ENCODE assay signal across 27 cellular contexts in the genomic region with DNA sequence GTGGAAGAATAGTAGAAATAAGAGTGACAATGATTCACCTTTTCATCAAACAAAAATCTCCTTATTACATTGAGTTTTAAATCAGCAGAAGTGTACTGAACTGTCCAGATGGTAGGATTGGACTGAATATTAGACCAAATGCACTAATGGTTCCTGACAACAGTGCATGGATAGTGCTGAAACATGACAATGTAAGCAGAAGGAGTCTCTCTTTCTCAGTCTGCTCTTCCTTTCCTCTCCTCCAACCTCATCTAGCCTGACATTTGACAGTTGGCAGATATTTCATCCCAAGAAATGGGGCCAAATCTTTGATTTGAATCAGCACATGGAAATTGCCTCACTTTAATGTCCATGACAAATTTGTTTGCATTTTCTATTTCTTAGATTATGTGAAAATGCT.
"Had no signal": no experiment of that assay in that cellular context is flagged by ENCODE, and none has a peak within 500 bp of the region (broad histone marks: within the 10 kb centered on the region; RNA-seq: fewer than 3 reads in every experiment).

No MANE protein-coding gene starts in this region.

- H3K27me3 ChIP-seq: left lung, neural progenitor cell, ovary, right atrium auricular region, right lobe of liver, stomach, testis, thyroid gland, transverse colon, upper lobe of left lung, vagina had no signal

- H3K4me2 ChIP-seq: neural progenitor cell had no signal

- DNase-seq: hypothalamus; immature natural killer cell; kidney; left colon; left lung; lower lobe of right lung; mammary epithelial cell; mesenchymal stem cell; naive thymus-derived CD8-positive, alpha-beta T cell; ovary; right lobe of liver; stimulated activated CD4-positive, alpha-beta T cell treated with anti-CD3 and anti-CD28 coated beads, Interleukin-12 subunit alpha, Interleukin-12 subunit beta, amount 100 ng/mL, for 4 hours; stimulated activated CD4-positive, alpha-beta T cell treated with anti-CD3 and anti-CD28 coated beads, Interleukin-15, amount 100 ng/mL, for 24 hours; stimulated activated CD4-positive, alpha-beta T cell treated with anti-CD3 and anti-CD28 coated beads, Interleukin-2, amount 100 ng/mL, for 24 hours; stimulated activated CD4-positive, alpha-beta T cell treated with anti-CD3 and anti-CD28 coated beads, Interleukin-4, amount 100 ng/mL, for 1 hour; stimulated activated naive B cell treated with anti-CD40 and anti-IgM and Interleukin-4, amounts not matched to agents 10 μg/mL and 1 μg/mL and 100 μg/mL, for 72 hours; stimulated activated naive CD8-positive, alpha-beta T cell treated with anti-CD3 and anti-CD28 coated beads, Interleukin-15, Interleukin-2, amounts not matched to agents 100 U/mL and 50 U/mL, for 24 hours; stomach; testis; thyroid gland; transverse colon; upper lobe of left lung had no signal

- H3K9me3 ChIP-seq: left lung, lower lobe of right lung, ovary, right atrium auricular region, right lobe of liver, stomach, testis, thyroid gland, transverse colon, upper lobe of left lung, vagina had no signal

- H2AFZ ChIP-seq: neural progenitor cell had no signal

- H3K27ac ChIP-seq: left lung, lower lobe of right lung, neural progenitor cell, ovary, right atrium auricular region, right lobe of liver, skin epidermis, stomach, testis, thyroid gland, transverse colon, upper lobe of left lung, vagina had no signal

- H3K4me3 ChIP-seq: left lung, lower lobe of right lung, neural progenitor cell, ovary, right atrium auricular region, right lobe of liver, skin epidermis, stomach, testis, thyroid gland, transverse colon, upper lobe of left lung, vagina had no signal

- H3K36me3 ChIP-seq: left lung, lower lobe of right lung, neural progenitor cell, ovary, right atrium auricular region, right lobe of liver, stomach, thyroid gland, transverse colon, upper lobe of left lung, vagina had no signal

- FAIRE-seq: islet of Langerhans, kidney had no signal

- H3K9ac ChIP-seq: neural progenitor cell had no signal

- H3K4me1 ChIP-seq: left lung, lower lobe of right lung, neural progenitor cell, right atrium auricular region, right lobe of liver, stomach, testis, thyroid gland, transverse colon, upper lobe of left lung, vagina had no signal
